Comparison of ENCODE assay signal across 9 cellular contexts in genomic region chr3:72669224-72669623, GRCh38.
"Had no signal": no experiment of that assay in that cellular context is flagged by ENCODE, and none has a peak within 500 bp of the region (broad histone marks: within the 10 kb centered on the region; RNA-seq: fewer than 3 reads in every experiment).

No MANE protein-coding gene starts in this region.

- H3K27ac ChIP-seq: KMS-11 had no signal

- H3K36me3 ChIP-seq: HAP-1 had no signal

- DNase-seq: GOT3, H7, HFFc6, KBM-7 had no signal

- H3K4me1 ChIP-seq: HAP-1 had no signal

- H3K9ac ChIP-seq: KMS-11 had no signal

- H3K9me3 ChIP-seq: HAP-1 had no signal

- H3K4me3 ChIP-seq: HAP-1 had no signal

- H3K9me3 Mint-ChIP-seq: HFFc6, IgD-negative memory B cell had no signal

- FAIRE-seq: HTR-8/SVneo had no signal

- H3K4me3 Mint-ChIP-seq: HFFc6, IgD-negative memory B cell had no signal

- H3K36me3 Mint-ChIP-seq: IgD-negative memory B cell had no signal

- H3K27ac Mint-ChIP-seq: HFFc6, IgD-negative memory B cell had no signal

- H3K4me2 ChIP-seq: KMS-11 had no signal

- ATAC-seq: HCT116 had no signal
